ENCODE assay signal across 22 cellular contexts in genomic region chr2:566379-567313, GRCh38.
"Had no signal": no experiment of that assay in that cellular context is flagged by ENCODE, and none has a peak within 500 bp of the region (broad histone marks: within the 10 kb centered on the region; RNA-seq: fewer than 3 reads in every experiment).

No MANE protein-coding gene starts in this region.

- FAIRE-seq: endometrium, frontal cortex, keratinocyte had no signal

- H3K4me1 ChIP-seq: heart left ventricle, prostate gland, spleen, upper lobe of right lung had no signal

- H3K4me1 Mint-ChIP-seq: central memory CD8-positive, alpha-beta T cell; naive thymus-derived CD4-positive, alpha-beta T cell; stimulated activated memory B cell treated with anti-CD40 and anti-IgM and Interleukin-4, amounts not matched to agents 10 μg/mL and 1 μg/mL and 100 μg/mL, for 72 hours had no signal

- H3K4me3 Mint-ChIP-seq: central memory CD8-positive, alpha-beta T cell; naive thymus-derived CD4-positive, alpha-beta T cell; stimulated activated memory B cell treated with anti-CD40 and anti-IgM and Interleukin-4, amounts not matched to agents 10 μg/mL and 1 μg/mL and 100 μg/mL, for 72 hours; stimulated activated naive CD8-positive, alpha-beta T cell treated with anti-CD3 and anti-CD28 coated beads, Interleukin-15, Interleukin-2, amounts not matched to agents 100 ng/mL and 50 ng/mL, for 24 hours had no signal

- ATAC-seq: esophagus mucosa; heart left ventricle; left cardiac atrium; naive thymus-derived CD4-positive, alpha-beta T cell; sciatic nerve; stimulated activated memory B cell treated with anti-CD40 and anti-IgM and Interleukin-4, amounts not matched to agents 10 μg/mL and 1 μg/mL and 100 μg/mL, for 72 hours; upper lobe of right lung had no signal

- H3K27ac Mint-ChIP-seq: naive thymus-derived CD4-positive, alpha-beta T cell; stimulated activated memory B cell treated with anti-CD40 and anti-IgM and Interleukin-4, amounts not matched to agents 10 μg/mL and 1 μg/mL and 100 μg/mL, for 72 hours; stimulated activated naive CD8-positive, alpha-beta T cell treated with anti-CD3 and anti-CD28 coated beads, Interleukin-15, Interleukin-2, amounts not matched to agents 100 ng/mL and 50 ng/mL, for 24 hours had no signal

- H3K4me3 ChIP-seq: heart left ventricle, ovary, prostate gland, spleen, tibial nerve, upper lobe of right lung had no signal

- H3K27ac ChIP-seq: heart left ventricle, ovary, spleen, tibial nerve, upper lobe of right lung had no signal

- H3K36me3 ChIP-seq: heart left ventricle, ovary, prostate gland, spleen, tibial nerve, upper lobe of right lung had no signal

- H3K9me3 Mint-ChIP-seq: central memory CD8-positive, alpha-beta T cell; stimulated activated naive CD8-positive, alpha-beta T cell treated with anti-CD3 and anti-CD28 coated beads, Interleukin-15, Interleukin-2, amounts not matched to agents 100 ng/mL and 50 ng/mL, for 24 hours had no signal

- H3K27me3 ChIP-seq: ovary, tibial nerve had no signal

- DNase-seq: effector memory CD4-positive, alpha-beta T cell; heart left ventricle; hypothalamus; left cardiac atrium; mesendoderm; naive thymus-derived CD4-positive, alpha-beta T cell; ovary; spleen; stimulated activated CD4-positive, alpha-beta T cell treated with anti-CD3 and anti-CD28 coated beads, Interleukin-15, amount 100 ng/mL, for 24 hours; stimulated activated CD4-positive, alpha-beta T cell treated with anti-CD3 and anti-CD28 coated beads, Interleukin-1b, Interleukin-23, amount 100 ng/mL, for 48 hours; stimulated activated CD4-positive, alpha-beta T cell treated with anti-CD3 and anti-CD28 coated beads, Interleukin-4, amount 100 ng/mL, for 24 hours; upper lobe of right lung had no signal

- H3K9me3 ChIP-seq: ovary, prostate gland, upper lobe of right lung had no signal
